11 cellular contexts compared by ENCODE assay signal in genomic region chr19:18985257-18985656, GRCh38. TPM values are rescaled to one million over a fixed set of nuclear protein-coding genes. Genes with fewer than 3 reads are reported as not detected.
DNase-seq lines count a peak whose midpoint lies in the region; ATAC-seq and TF ChIP-seq lines count a peak whose summit lies in the region.
"Had no signal": no experiment of that assay in that cellular context is flagged by ENCODE, and none has a peak within 500 bp of the region (broad histone marks: within the 10 kb centered on the region; RNA-seq: fewer than 3 reads in every experiment).

No MANE protein-coding gene starts in this region.

- peaks cover 26% of the 10 kb centered on the region for H3K4me1 Mint-ChIP-seq in neural progenitor cell

- H3K9me3 ChIP-seq in neural progenitor cell (ENCODE audit: low read depth) (no peaks in the 10 kb centered on the region), ascending aorta (no peaks in the 10 kb centered on the region)

- H3K4me3 Mint-ChIP-seq in neural progenitor cell, result peak overlapping the region; percentile 56
- H3K4me3 Mint-ChIP-seq: WTC11 had no signal

- H3K36me3 ChIP-seq in neural progenitor cell (no peaks in the 10 kb centered on the region), ascending aorta (no peaks in the 10 kb centered on the region)
- H3K36me3 ChIP-seq: MG63 had no signal

- ATAC-seq in GM19351 (IDR thresholded peaks at IDR 0.05; ENCODE audit: unreplicated experiment), result no peak
- ATAC-seq: WTC11 had no signal

- peak overlapping the region; percentile 42 for H3K4me2 ChIP-seq in neural progenitor cell

- DNase-seq in C1 segment of cervical spinal cord (lab: John Stamatoyannopoulos, UW) (peak in 9 of 14 donors; percentile 9 to 40 (median 26)), RPMI8226 (peak; percentile 55), fibroblast of the aortic adventitia (ENCODE audit: low read depth) (peak; percentile 68), neural progenitor cell (ENCODE audit: low spot score) (peak; percentile 83), OCI-M2 (lab: John Stamatoyannopoulos, UW; ENCODE audit: unreplicated experiment) (no peak), NCI-H1092 treated with DMSO at 0.1 percent for 48 hours (lab: John Stamatoyannopoulos, UW) (no peak), ascending aorta (ENCODE audit: low spot score in 2 of 2) (no peak)
- DNase-seq: MG63, NCI-H446 had no signal

- no peaks in the 10 kb centered on the region for H3K79me2 ChIP-seq in neural progenitor cell (ENCODE audit: low read depth)

- TF ChIP-seq CTCF in fibroblast of the aortic adventitia (IDR thresholded peaks at IDR 0.05; ENCODE audit: insufficient read depth, low read length) (no peak), neural progenitor cell (IDR thresholded peaks at IDR 0.05) (no peak), ascending aorta (IDR thresholded peaks at IDR 0.05) (no peak)

- H3K9ac ChIP-seq in neural progenitor cell, result no peak overlapping the region

- no peaks in the 10 kb centered on the region for H4K20me1 ChIP-seq in neural progenitor cell (ENCODE audit: low read depth)

- H3K4me1 ChIP-seq in neural progenitor cell (peaks cover 15% of the 10 kb centered on the region), ascending aorta (no peaks in the 10 kb centered on the region)

- H3K27me3 Mint-ChIP-seq in neural progenitor cell (ENCODE audit: insufficient read depth, low read depth), result peaks cover 4% of the 10 kb centered on the region

- H3K27ac ChIP-seq in neural progenitor cell (no peak overlapping the region), ascending aorta (no peak overlapping the region)

- H3F3A ChIP-seq in neural progenitor cell (ENCODE audit: low read depth), result peaks cover 29% of the 10 kb centered on the region

- intact Hi-C loops in ascending aorta (cut with DNase I), result loop anchor here (5.0 kb wide), 1 partner anchor 43 kb away; the partner anchor contains the start of gene HOMER3

- H2AFZ ChIP-seq in neural progenitor cell (replicated peaks), result no peak overlapping the region

- H3K9me3 Mint-ChIP-seq in neural progenitor cell, result no peaks in the 10 kb centered on the region
- H3K9me3 Mint-ChIP-seq: WTC11 had no signal

- H3K27ac Mint-ChIP-seq in neural progenitor cell, result peak overlapping the region; percentile 96
- H3K27ac Mint-ChIP-seq: WTC11 had no signal

- H3K27me3 ChIP-seq in neural progenitor cell (peaks cover 41% of the 10 kb centered on the region), ascending aorta (no peaks in the 10 kb centered on the region)

- H3K4me3 ChIP-seq in fibroblast of the aortic adventitia (ENCODE audit: low read depth, low read length), result no peak overlapping the region
- no peak overlapping the region for H3K4me3 ChIP-seq in neural progenitor cell
- H3K4me3 ChIP-seq in ascending aorta, result no peak overlapping the region
- H3K4me3 ChIP-seq: MG63 had no signal

- no peaks in the 10 kb centered on the region for H3K36me3 Mint-ChIP-seq in neural progenitor cell
- H3K36me3 Mint-ChIP-seq: WTC11 had no signal

RNA-seq across cellular contexts. Expression of gene HOMER3, which starts 44.2 kb away (rescaled TPM):
- total RNA-seq in fibroblast of the aortic adventitia (ENCODE audit: low replicate concordance) (68.7 and 131 TPM in 2 replicates), neural progenitor cell (ENCODE audit: low replicate concordance) (28.2 and 66.9 TPM in 2 replicates), ascending aorta (93.0 TPM)

RNA-seq across cellular contexts. Expression of gene SUGP2, which starts 48.1 kb away (rescaled TPM):
- 23.1 and 35.3 TPM in 2 replicates for total RNA-seq in fibroblast of the aortic adventitia (ENCODE audit: low replicate concordance)
- 123 and 125 TPM in 2 replicates for total RNA-seq in neural progenitor cell (ENCODE audit: low replicate concordance)
- total RNA-seq in ascending aorta, result 23.6 TPM

RNA-seq across cellular contexts. Expression of gene ARMC6, which starts 48.1 kb away (rescaled TPM):
- total RNA-seq in fibroblast of the aortic adventitia (ENCODE audit: low replicate concordance) (29.6 and 30.1 TPM in 2 replicates), neural progenitor cell (ENCODE audit: low replicate concordance) (18.1 and 35.0 TPM in 2 replicates), ascending aorta (34.7 TPM)

Comparison
In these comparisons a context has a peak if more than half of its experiments do, and no peak if none do; other contexts are left out.
1. DNase-seq: peak in C1 segment of cervical spinal cord (9 of 14), RPMI8226 (single experiment), fibroblast of the aortic adventitia (single experiment) and neural progenitor cell (single experiment); none in OCI-M2 (single experiment), NCI-H1092 treated with DMSO at 0.1 percent for 48 hours (single experiment) and ascending aorta (0 of 2).